ENCODE assay signal across 18 cellular contexts in genomic region chr17:31788956-31789355, GRCh38.
DNase-seq lines count a peak whose midpoint lies in the region; ATAC-seq and TF ChIP-seq lines count a peak whose summit lies in the region.
"Had no signal": no experiment of that assay in that cellular context is flagged by ENCODE, and none has a peak within 500 bp of the region (broad histone marks: within the 10 kb centered on the region; RNA-seq: fewer than 3 reads in every experiment).

No MANE protein-coding gene starts in this region.

- no peak overlapping the region for H2AK9ac ChIP-seq in IMR-90 (replicated peaks; ENCODE audit: low read depth, low read length, poor library complexity)

- H4K5ac ChIP-seq in IMR-90 (ENCODE audit: low read depth, low read length): peak overlapping the region; percentile 79; the same call in 1 of the 2 replicates

- H3K9me3 ChIP-seq in IMR-90 (ENCODE audit: control insufficient read depth, insufficient read depth, low read length) (no peaks in the 10 kb centered on the region), fibroblast of lung (ENCODE audit: control insufficient read depth, insufficient read depth, low read depth, low read length) (no peaks in the 10 kb centered on the region)
- H3K9me3 ChIP-seq: left lung, right atrium auricular region, upper lobe of right lung had no signal

- H3K36me3 ChIP-seq in IMR-90 (ENCODE audit: control insufficient read depth, insufficient read depth, low read length): no peaks in the 10 kb centered on the region
- no peaks in the 10 kb centered on the region for H3K36me3 ChIP-seq in fibroblast of lung (ENCODE audit: control insufficient read depth, insufficient read depth, low read length)
- H3K36me3 ChIP-seq: left lung, right atrium auricular region, upper lobe of right lung had no signal

- no peak overlapping the region for H3K56ac ChIP-seq in IMR-90 (ENCODE audit: extremely low read depth, insufficient read depth, low read length)

- H3K4ac ChIP-seq in IMR-90 (ENCODE audit: low read depth, low read length): no peak overlapping the region; the same call in 1 of the 2 replicates

- peak; percentile 11; the same call in 1 of the 2 replicates for ATAC-seq in IMR-90 (ENCODE audit: low read depth)
- no peak for ATAC-seq in GM21423 (IDR thresholded peaks at IDR 0.05; ENCODE audit: unreplicated experiment)
- no peak for ATAC-seq in HG02840 (IDR thresholded peaks at IDR 0.05; ENCODE audit: low FRiP score, unreplicated experiment)
- ATAC-seq: activated CD4-positive, alpha-beta T cell treated with anti-CD3 and anti-CD28 coated beads for 36 hours had no signal

- no peak overlapping the region for H3K9ac ChIP-seq in IMR-90 (ENCODE audit: low read depth, low read length)
- no peak overlapping the region for H3K9ac ChIP-seq in fibroblast of lung (ENCODE audit: insufficient read depth, low read length)

- H3K23ac ChIP-seq in IMR-90 (ENCODE audit: low read depth, low read length): no peak overlapping the region

- POLR2A ChIA-PET in IMR-90 (lab: Charles Lee; ENCODE audit: unreplicated experiment): no interaction called here

- dilution Hi-C loops in IMR-90 (cut with HindIII; ENCODE audit: low sequenced_read_pairs, unreplicated experiment): no loop called here

- H3K27me3 ChIP-seq in IMR-90 (ENCODE audit: control insufficient read depth, insufficient read depth, low read length) (no peaks in the 10 kb centered on the region), fibroblast of lung (ENCODE audit: control insufficient read depth, insufficient read depth, low read length) (no peaks in the 10 kb centered on the region)
- H3K27me3 ChIP-seq: left lung, right atrium auricular region, upper lobe of right lung had no signal

- H3K4me3 ChIP-seq in IMR-90 (ENCODE audit: insufficient read depth, low read depth, low read length): no peak overlapping the region
- no peak overlapping the region for H3K4me3 ChIP-seq in fibroblast of lung (replicated peaks in 1 of 4; ENCODE audit: control extremely low read depth in 1 of 4, insufficient read depth in 1 of 4, low read depth in 3 of 4, low read length in 4 of 4)
- no peak overlapping the region for H3K4me3 ChIP-seq in skin epidermis
- H3K4me3 ChIP-seq: left lung, right atrium auricular region, upper lobe of right lung had no signal

- no peak for TF ChIP-seq CTCF in IMR-90 (conservative IDR thresholded peaks at IDR 0.05; ENCODE audit: low read depth, low read length)
- no peak for TF ChIP-seq CTCF in fibroblast of lung (conservative IDR thresholded peaks at IDR 0.05 in 1 of 2, IDR thresholded peaks at IDR 0.05 in 1 of 2; ENCODE audit: low read depth in 1 of 2, low read length in 2 of 2)

- no peaks in the 10 kb centered on the region for H3K9me1 ChIP-seq in IMR-90 (ENCODE audit: insufficient read depth, low read length)

- peak overlapping the region; percentile 11; the same call in 2 of the 3 replicates for H2BK15ac ChIP-seq in IMR-90 (ENCODE audit: low read depth, low read length)

- H2BK120ac ChIP-seq in IMR-90 (ENCODE audit: low read depth, low read length): peak overlapping the region; percentile 82; the same call in 1 of the 2 replicates

- TF ChIP-seq RAD21 in IMR-90 (IDR thresholded peaks at IDR 0.05; ENCODE audit: low read length): no peak

- peak overlapping the region; percentile 25 to 54; a peak in 2 of 4 replicates for H4K8ac ChIP-seq in IMR-90 (ENCODE audit: low read depth in 2 of 2, low read length in 2 of 2)

- H3K27ac ChIP-seq in IMR-90 (ENCODE audit: insufficient read depth, low read length) (no peak overlapping the region), fibroblast of lung (ENCODE audit: insufficient read depth, low read length) (peak overlapping the region; percentile 46), skin epidermis (peak overlapping the region in 17 of 21 experiments; percentile 4 to 82 (median 54))
- H3K27ac ChIP-seq: left lung, upper lobe of right lung had no signal

- peak overlapping the region; percentile 21; the same call in 1 of the 2 replicates for H4K91ac ChIP-seq in IMR-90 (ENCODE audit: insufficient read depth, low read depth, low read length)

- H3K18ac ChIP-seq in IMR-90 (ENCODE audit: low read depth, low read length): peak overlapping the region; percentile 78; the same call in 1 of the 2 replicates

- WGBS in IMR-90 (ENCODE audit: extremely low coverage in 2 of 2, insufficient read length in 1 of 2), 2 experiments: no CpG with 5 or more reads among the region's 4 CpGs

- DNase-seq in EH (ENCODE audit: low read depth) (peak; percentile 68), IMR-90 (peak; percentile 84), fibroblast of lung (ENCODE audit: low read depth in 2 of 2) (peak in 1 of 2 donors; percentile 55), mucosa of gallbladder (ENCODE audit: low spot score) (no peak)
- no peak for DNase-seq in NK-92 treated with Interleukin-12 subunit alpha and Interleukin-12 subunit beta, amount 100 ng/mL, for 24 hours (lab: John Stamatoyannopoulos, UW)
- DNase-seq: activated CD4-positive, alpha-beta T cell treated with anti-CD3 and anti-CD28 coated beads for 36 hours; activated effector memory CD4-positive, alpha-beta T cell treated with anti-CD3 and anti-CD28 coated beads, Interleukin-2, amount 50 U/mL, for 16 hours; AML-193; effector CD8-positive, alpha-beta T cell; NCI-H1694 treated with DMSO at 0.1 percent for 48 hours; NCI-H345; stimulated activated naive CD4-positive, alpha-beta T cell treated with Interleukin-2 at 50 U/mL for 16 hours had no signal

- intact Hi-C loops in IMR-90 (cut with micrococcal nuclease): no loop called here

- CTCF ChIA-PET in IMR-90 (lab: Yijun Ruan, JAX): no interaction called here

- H3K4me2 ChIP-seq in IMR-90 (ENCODE audit: low read depth, low read length) (no peak overlapping the region), fibroblast of lung (ENCODE audit: extremely low read depth, insufficient read depth, low read length) (peak overlapping the region; percentile 30)

- in situ Hi-C loops in IMR-90 (cut with MboI; ENCODE audit: low sequenced_read_pairs): no loop called here

- peak overlapping the region; percentile 81 for H2BK5ac ChIP-seq in IMR-90 (ENCODE audit: low read depth, low read length, poor library complexity, severe bottlenecking)

- H4K20me1 ChIP-seq in IMR-90 (ENCODE audit: insufficient read depth, low read length) (no peaks in the 10 kb centered on the region), fibroblast of lung (ENCODE audit: control insufficient read depth, extremely low read depth, insufficient read depth, low read length) (no peaks in the 10 kb centered on the region)

- no peaks in the 10 kb centered on the region for H3K79me1 ChIP-seq in IMR-90 (ENCODE audit: low read depth in 1 of 2, low read length in 2 of 2)

- no peaks in the 10 kb centered on the region for H3K79me2 ChIP-seq in fibroblast of lung (ENCODE audit: control insufficient read depth, insufficient read depth, low read length)

- H2AFZ ChIP-seq in IMR-90 (replicated peaks; ENCODE audit: low read length, poor library complexity) (no peak overlapping the region), fibroblast of lung (ENCODE audit: low read length) (no peak overlapping the region)

- H3K14ac ChIP-seq in IMR-90 (replicated peaks; ENCODE audit: low read depth, low read length): peak overlapping the region; percentile 62; the same call in 1 of the 2 replicates

- no peak for TF ChIP-seq POLR2A in IMR-90 (IDR thresholded peaks at IDR 0.05; ENCODE audit: low read depth, low read length)

- peak overlapping the region; percentile 87; the same call in 1 of the 2 replicates for H2BK20ac ChIP-seq in IMR-90 (ENCODE audit: low read depth, low read length)

- peaks cover 9% of the 10 kb centered on the region for H3K4me1 ChIP-seq in IMR-90 (ENCODE audit: control insufficient read depth, insufficient read depth, low read length)
- peaks cover 9% of the 10 kb centered on the region for H3K4me1 ChIP-seq in fibroblast of lung (ENCODE audit: control insufficient read depth, extremely low read depth, insufficient read depth, low read length)
- H3K4me1 ChIP-seq: left lung, upper lobe of right lung had no signal

- BruUV-seq in IMR-90 (replicated peaks; lab: Mats Ljungman, UMichigan): no TSS peak

- H2AK5ac ChIP-seq in IMR-90 (ENCODE audit: low read depth, low read length): no peak overlapping the region

TF ChIP-seq in IMR-90, 13 proteins besides CTCF, POLR2A, EP300 and RAD21:
- TF ChIP-seq CEBPB (IDR thresholded peaks at IDR 0.05; ENCODE audit: low read depth, low read length) (peak; percentile 29; the same call in 1 of the 2 replicates), RFX5 (IDR thresholded peaks at IDR 0.05; ENCODE audit: low read depth, low read length) (no peak)

Comparison
In these comparisons a context has a peak if more than half of its experiments do, and no peak if none do; other contexts are left out.
1. DNase-seq: peak in EH (single experiment) and IMR-90 (single experiment); none in mucosa of gallbladder (single experiment) and NK-92 treated with Interleukin-12 subunit alpha and Interleukin-12 subunit beta, amount 100 ng/mL, for 24 hours (single experiment).